1 cellular context compared by ENCODE assay signal in the genomic region with DNA sequence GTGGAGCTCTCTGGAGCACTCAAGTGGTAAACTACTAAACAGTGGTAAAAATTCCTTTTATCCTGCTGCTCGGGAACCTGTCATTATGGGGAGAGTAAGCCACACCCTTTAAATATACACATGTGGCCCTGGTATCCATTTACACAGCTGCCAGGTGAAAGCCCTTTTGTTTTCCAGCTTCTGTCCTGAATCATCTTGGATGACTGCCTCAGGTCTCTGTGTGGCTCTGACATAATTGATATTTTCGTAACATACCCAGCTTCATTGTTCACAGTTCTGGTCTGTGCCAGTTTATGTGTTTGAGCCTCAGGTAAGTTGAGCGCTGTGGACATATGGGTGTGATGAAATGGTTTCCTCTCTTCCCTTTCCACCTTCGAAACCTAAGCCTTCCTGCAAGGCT.
TF ChIP-seq lines count a peak whose summit lies in the region.

No MANE protein-coding gene starts in this region.

TF ChIP-seq in H1, 55 proteins besides CTCF, POLR2A, EP300 and RAD21:
- TF ChIP-seq BRCA1 (IDR thresholded peaks at IDR 0.05; ENCODE audit: low read depth, low read length) (no peak), GTF2F1 (IDR thresholded peaks at IDR 0.05; ENCODE audit: borderline replicate concordance, low read depth, low read length) (no peak), CEBPB (IDR thresholded peaks at IDR 0.05; ENCODE audit: low read depth, low read length) (no peak), KDM1A (IDR thresholded peaks at IDR 0.05; ENCODE audit: borderline replicate concordance, low read length) (no peak), KDM5A (IDR thresholded peaks at IDR 0.05; ENCODE audit: low read length) (no peak), GABPA (IDR thresholded peaks at IDR 0.05; ENCODE audit: borderline replicate concordance, insufficient read depth, low read length) (no peak), SP1 (IDR thresholded peaks at IDR 0.05; ENCODE audit: low read depth, low read length) (no peak), TAF1 (IDR thresholded peaks at IDR 0.05; ENCODE audit: low read depth, low read length) (no peak), YY1 (IDR thresholded peaks at IDR 0.05; ENCODE audit: low read depth, low read length) (no peak), NANOG (IDR thresholded peaks at IDR 0.05; ENCODE audit: insufficient read depth, low read depth, low read length, poor library complexity, severe bottlenecking) (no peak), TCF12 (IDR thresholded peaks at IDR 0.05; ENCODE audit: low read depth, low read length) (no peak), FOSL1 (IDR thresholded peaks at IDR 0.05; ENCODE audit: insufficient read depth, low read depth, low read length) (no peak), POLR2AphosphoS5 (IDR thresholded peaks at IDR 0.05; ENCODE audit: low read depth, low read length) (no peak), CHD2 (IDR thresholded peaks at IDR 0.05; ENCODE audit: low read length) (no peak), SIRT6 (IDR thresholded peaks at IDR 0.05; ENCODE audit: low read length) (no peak), BCL11A (IDR thresholded peaks at IDR 0.05; ENCODE audit: low read depth in 2 of 2, low read length in 2 of 2) (no peak)
- TF ChIP-seq, protein P1, sequence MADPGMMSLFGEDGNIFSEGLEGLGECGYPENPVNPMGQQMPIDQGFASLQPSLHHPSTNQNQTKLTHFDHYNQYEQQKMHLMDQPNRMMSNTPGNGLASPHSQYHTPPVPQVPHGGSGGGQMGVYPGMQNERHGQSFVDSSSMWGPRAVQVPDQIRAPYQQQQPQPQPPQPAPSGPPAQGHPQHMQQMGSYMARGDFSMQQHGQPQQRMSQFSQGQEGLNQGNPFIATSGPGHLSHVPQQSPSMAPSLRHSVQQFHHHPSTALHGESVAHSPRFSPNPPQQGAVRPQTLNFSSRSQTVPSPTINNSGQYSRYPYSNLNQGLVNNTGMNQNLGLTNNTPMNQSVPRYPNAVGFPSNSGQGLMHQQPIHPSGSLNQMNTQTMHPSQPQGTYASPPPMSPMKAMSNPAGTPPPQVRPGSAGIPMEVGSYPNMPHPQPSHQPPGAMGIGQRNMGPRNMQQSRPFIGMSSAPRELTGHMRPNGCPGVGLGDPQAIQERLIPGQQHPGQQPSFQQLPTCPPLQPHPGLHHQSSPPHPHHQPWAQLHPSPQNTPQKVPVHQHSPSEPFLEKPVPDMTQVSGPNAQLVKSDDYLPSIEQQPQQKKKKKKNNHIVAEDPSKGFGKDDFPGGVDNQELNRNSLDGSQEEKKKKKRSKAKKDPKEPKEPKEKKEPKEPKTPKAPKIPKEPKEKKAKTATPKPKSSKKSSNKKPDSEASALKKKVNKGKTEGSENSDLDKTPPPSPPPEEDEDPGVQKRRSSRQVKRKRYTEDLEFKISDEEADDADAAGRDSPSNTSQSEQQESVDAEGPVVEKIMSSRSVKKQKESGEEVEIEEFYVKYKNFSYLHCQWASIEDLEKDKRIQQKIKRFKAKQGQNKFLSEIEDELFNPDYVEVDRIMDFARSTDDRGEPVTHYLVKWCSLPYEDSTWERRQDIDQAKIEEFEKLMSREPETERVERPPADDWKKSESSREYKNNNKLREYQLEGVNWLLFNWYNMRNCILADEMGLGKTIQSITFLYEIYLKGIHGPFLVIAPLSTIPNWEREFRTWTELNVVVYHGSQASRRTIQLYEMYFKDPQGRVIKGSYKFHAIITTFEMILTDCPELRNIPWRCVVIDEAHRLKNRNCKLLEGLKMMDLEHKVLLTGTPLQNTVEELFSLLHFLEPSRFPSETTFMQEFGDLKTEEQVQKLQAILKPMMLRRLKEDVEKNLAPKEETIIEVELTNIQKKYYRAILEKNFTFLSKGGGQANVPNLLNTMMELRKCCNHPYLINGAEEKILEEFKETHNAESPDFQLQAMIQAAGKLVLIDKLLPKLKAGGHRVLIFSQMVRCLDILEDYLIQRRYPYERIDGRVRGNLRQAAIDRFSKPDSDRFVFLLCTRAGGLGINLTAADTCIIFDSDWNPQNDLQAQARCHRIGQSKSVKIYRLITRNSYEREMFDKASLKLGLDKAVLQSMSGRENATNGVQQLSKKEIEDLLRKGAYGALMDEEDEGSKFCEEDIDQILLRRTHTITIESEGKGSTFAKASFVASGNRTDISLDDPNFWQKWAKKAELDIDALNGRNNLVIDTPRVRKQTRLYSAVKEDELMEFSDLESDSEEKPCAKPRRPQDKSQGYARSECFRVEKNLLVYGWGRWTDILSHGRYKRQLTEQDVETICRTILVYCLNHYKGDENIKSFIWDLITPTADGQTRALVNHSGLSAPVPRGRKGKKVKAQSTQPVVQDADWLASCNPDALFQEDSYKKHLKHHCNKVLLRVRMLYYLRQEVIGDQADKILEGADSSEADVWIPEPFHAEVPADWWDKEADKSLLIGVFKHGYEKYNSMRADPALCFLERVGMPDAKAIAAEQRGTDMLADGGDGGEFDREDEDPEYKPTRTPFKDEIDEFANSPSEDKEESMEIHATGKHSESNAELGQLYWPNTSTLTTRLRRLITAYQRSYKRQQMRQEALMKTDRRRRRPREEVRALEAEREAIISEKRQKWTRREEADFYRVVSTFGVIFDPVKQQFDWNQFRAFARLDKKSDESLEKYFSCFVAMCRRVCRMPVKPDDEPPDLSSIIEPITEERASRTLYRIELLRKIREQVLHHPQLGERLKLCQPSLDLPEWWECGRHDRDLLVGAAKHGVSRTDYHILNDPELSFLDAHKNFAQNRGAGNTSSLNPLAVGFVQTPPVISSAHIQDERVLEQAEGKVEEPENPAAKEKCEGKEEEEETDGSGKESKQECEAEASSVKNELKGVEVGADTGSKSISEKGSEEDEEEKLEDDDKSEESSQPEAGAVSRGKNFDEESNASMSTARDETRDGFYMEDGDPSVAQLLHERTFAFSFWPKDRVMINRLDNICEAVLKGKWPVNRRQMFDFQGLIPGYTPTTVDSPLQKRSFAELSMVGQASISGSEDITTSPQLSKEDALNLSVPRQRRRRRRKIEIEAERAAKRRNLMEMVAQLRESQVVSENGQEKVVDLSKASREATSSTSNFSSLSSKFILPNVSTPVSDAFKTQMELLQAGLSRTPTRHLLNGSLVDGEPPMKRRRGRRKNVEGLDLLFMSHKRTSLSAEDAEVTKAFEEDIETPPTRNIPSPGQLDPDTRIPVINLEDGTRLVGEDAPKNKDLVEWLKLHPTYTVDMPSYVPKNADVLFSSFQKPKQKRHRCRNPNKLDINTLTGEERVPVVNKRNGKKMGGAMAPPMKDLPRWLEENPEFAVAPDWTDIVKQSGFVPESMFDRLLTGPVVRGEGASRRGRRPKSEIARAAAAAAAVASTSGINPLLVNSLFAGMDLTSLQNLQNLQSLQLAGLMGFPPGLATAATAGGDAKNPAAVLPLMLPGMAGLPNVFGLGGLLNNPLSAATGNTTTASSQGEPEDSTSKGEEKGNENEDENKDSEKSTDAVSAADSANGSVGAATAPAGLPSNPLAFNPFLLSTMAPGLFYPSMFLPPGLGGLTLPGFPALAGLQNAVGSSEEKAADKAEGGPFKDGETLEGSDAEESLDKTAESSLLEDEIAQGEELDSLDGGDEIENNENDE (IDR thresholded peaks at IDR 0.05; ENCODE audit: insufficient replicate concordance, low read length) = no peak
